14 cellular contexts compared by ENCODE assay signal in the genomic region with DNA sequence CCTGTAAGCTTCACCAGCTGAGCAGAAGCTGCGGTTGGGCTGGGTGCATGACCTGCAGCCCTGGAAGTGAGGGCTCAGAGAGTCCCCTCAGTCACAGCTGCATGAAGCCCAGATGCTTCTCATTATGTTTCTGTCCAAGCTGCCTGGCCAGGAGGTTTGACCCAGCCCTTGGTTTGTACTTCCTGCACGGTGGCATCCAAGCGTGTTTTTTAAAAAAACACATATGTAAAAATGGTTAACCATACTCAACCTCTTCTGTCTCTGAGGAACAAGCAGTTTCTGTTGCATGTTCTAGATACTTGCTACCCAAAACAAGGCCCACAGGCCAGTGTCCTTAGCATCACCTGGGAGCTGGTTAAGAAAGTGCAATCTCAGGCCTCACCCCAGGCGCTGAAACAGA.
DNase-seq lines count a peak whose midpoint lies in the region; ATAC-seq and TF ChIP-seq lines count a peak whose summit lies in the region.
"Had no signal": no experiment of that assay in that cellular context is flagged by ENCODE, and none has a peak within 500 bp of the region (broad histone marks: within the 10 kb centered on the region; RNA-seq: fewer than 3 reads in every experiment).

No MANE protein-coding gene starts in this region.

- H3K27me3 Mint-ChIP-seq in IgD-negative memory B cell (peaks cover 1% of the 10 kb centered on the region), mesothelial cell of epicardium (ENCODE audit: low read depth) (no peaks in the 10 kb centered on the region)

- peaks cover 2% of the 10 kb centered on the region for H3K9me3 ChIP-seq in BLaER1

- ATAC-seq in GM19452 (IDR thresholded peaks at IDR 0.05; ENCODE audit: unreplicated experiment) (peak; percentile 91), HG02884 (IDR thresholded peaks at IDR 0.05; ENCODE audit: unreplicated experiment) (peak; percentile 88)
- ATAC-seq: left lobe of liver had no signal

- peaks cover 3% of the 10 kb centered on the region for H3K36me3 Mint-ChIP-seq in IgD-negative memory B cell
- H3K36me3 Mint-ChIP-seq in mesothelial cell of epicardium, result no peaks in the 10 kb centered on the region

- no peak for TF ChIP-seq CTCF in mesothelial cell of epicardium (IDR thresholded peaks at IDR 0.05; ENCODE audit: unreplicated experiment)

- no peak overlapping the region for H3K4me3 ChIP-seq in BLaER1

- H3K36me3 ChIP-seq in BLaER1, result no peaks in the 10 kb centered on the region

- H3K27ac Mint-ChIP-seq in IgD-negative memory B cell, result peak overlapping the region; percentile 15 to 63 (median 37)
- no peak overlapping the region for H3K27ac Mint-ChIP-seq in mesothelial cell of epicardium

- H3K4me1 ChIP-seq in BLaER1, result peaks cover 40% of the 10 kb centered on the region

- H4K20me1 ChIP-seq in BLaER1, result no peaks in the 10 kb centered on the region

- no peaks in the 10 kb centered on the region for H3K9me3 Mint-ChIP-seq in IgD-negative memory B cell
- no peaks in the 10 kb centered on the region for H3K9me3 Mint-ChIP-seq in mesothelial cell of epicardium

- DNase-seq in effector CD4-positive, alpha-beta T cell, result no peak
- DNase-seq in NCI-H187 treated with DMSO at 0.1 percent for 48 hours (lab: John Stamatoyannopoulos, UW), result no peak
- DNase-seq in mesothelial cell of epicardium (ENCODE audit: low spot score in 2 of 2, unreplicated experiment in 2 of 2), result no peak
- DNase-seq in islet precursor cell, result no peak
- DNase-seq: DND-41; NCI-H2081 treated with DMSO at 0.1 percent for 48 hours; occipital lobe; stimulated activated CD4-positive, alpha-beta T cell treated with anti-CD3 and anti-CD28 coated beads, Interleukin-4, amount 100 ng/mL, for 24 hours had no signal

- H3K27me3 ChIP-seq in BLaER1, result no peaks in the 10 kb centered on the region

- H3K4me1 Mint-ChIP-seq in IgD-negative memory B cell (peaks cover 5 to 14% (median 9%) of the 10 kb centered on the region in 3 donors), mesothelial cell of epicardium (peaks cover 8% of the 10 kb centered on the region)

- H3K4me3 Mint-ChIP-seq in IgD-negative memory B cell, result peak overlapping the region; percentile 9 to 87 (median 50)
- H3K4me3 Mint-ChIP-seq in mesothelial cell of epicardium, result no peak overlapping the region

- H3K27ac ChIP-seq in BLaER1, result no peak overlapping the region
- H3K27ac ChIP-seq: VCaP had no signal

- peak overlapping the region; percentile 80 for H3K4me2 ChIP-seq in BLaER1

- H3K9ac ChIP-seq in BLaER1, result no peak overlapping the region
